1 cellular context compared by ENCODE assay signal in genomic region chr6:118704911-118705310, GRCh38.
TF ChIP-seq lines count a peak whose summit lies in the region.

No MANE protein-coding gene starts in this region.

TF ChIP-seq in SK-N-SH, 30 proteins besides CTCF, POLR2A, EP300 and RAD21 (continued from another document):
- TF ChIP-seq MAX (IDR thresholded peaks at IDR 0.05; ENCODE audit: low read depth) (no peak), ELF1 (IDR thresholded peaks at IDR 0.05) (no peak), IRF3 (IDR thresholded peaks at IDR 0.05; ENCODE audit: low read depth, low read length) (no peak), ZBTB33 (IDR thresholded peaks at IDR 0.05; ENCODE audit: borderline replicate concordance, low read depth) (no peak), PBX3 (IDR thresholded peaks at IDR 0.05) (no peak), FOXM1 (IDR thresholded peaks at IDR 0.05; ENCODE audit: low read depth) (no peak), SMC3 (IDR thresholded peaks at IDR 0.05; ENCODE audit: low read depth, low read length) (no peak), USF2 (IDR thresholded peaks at IDR 0.05; ENCODE audit: borderline replicate concordance, low read depth, low read length) (no peak)
